1 cellular context compared by ENCODE assay signal in the genomic region with DNA sequence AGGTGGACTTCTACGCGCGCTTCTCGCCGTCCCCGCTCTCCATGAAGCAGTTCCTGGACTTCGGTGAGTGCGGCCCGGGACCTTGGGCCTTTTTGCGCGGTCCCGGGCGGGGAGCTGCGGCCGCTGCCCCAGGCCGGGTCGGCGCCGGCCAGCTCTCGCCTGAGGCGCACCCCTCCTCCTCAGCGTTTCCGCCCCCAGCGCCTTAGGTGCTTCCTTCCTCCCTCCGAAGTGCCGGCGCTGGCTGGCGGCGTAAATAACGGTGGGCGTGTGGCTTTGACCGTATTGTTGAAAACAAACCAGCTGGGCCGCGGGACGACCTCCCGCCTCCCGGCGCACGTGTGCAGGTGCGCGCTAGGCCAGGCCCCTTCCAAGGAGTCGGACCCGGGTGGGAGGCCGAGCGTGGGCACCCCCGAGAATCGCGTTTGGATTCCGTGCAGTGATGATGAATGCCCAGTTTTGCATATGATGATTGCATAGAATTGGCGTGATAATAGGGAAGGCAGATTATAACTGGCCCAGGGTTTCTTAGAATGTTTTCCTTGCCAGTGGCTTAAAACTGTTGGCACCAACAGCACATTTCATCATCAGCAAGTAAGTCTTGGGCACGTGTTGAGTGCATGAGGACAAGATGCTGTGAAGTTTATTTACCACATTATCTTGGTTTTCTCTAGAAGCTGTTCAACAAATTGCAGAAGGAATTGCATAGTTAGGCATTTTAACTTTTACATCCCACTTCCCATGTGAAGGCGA.
TF ChIP-seq lines count a peak whose summit lies in the region.

No MANE protein-coding gene starts in this region.

TF ChIP-seq in HepG2, 621 proteins besides CTCF, POLR2A, EP300 and RAD21 (continued from another document and continues in another):
- no peak for TF ChIP-seq REST (IDR thresholded peaks at IDR 0.05; ENCODE audit: borderline replicate concordance in 1 of 2, low read depth in 1 of 2, low read length in 2 of 2)
- TF ChIP-seq MIER2 (CRISPR knock-in tag; IDR thresholded peaks at IDR 0.05) = no peak
- no peak for TF ChIP-seq PREB (CRISPR knock-in tag; IDR thresholded peaks at IDR 0.05)
- TF ChIP-seq FOXC1 (CRISPR knock-in tag; IDR thresholded peaks at IDR 0.05; ENCODE audit: borderline replicate concordance) = 0 out of 2 replicates have a peak, but pooled peaks have one; percentile 46
- TF ChIP-seq LBX2 (CRISPR knock-in tag; IDR thresholded peaks at IDR 0.05; ENCODE audit: borderline replicate concordance) = peak; percentile 25; the same call in 1 of the 2 replicates
- TF ChIP-seq ZNF83 (CRISPR knock-in tag; IDR thresholded peaks at IDR 0.05; ENCODE audit: borderline replicate concordance) = peak; percentile 67; the same call in 1 of the 2 replicates
- no peak for TF ChIP-seq ZKSCAN8 (CRISPR knock-in tag; IDR thresholded peaks at IDR 0.05; ENCODE audit: borderline replicate concordance)
- TF ChIP-seq ZNF749 (CRISPR knock-in tag; IDR thresholded peaks at IDR 0.05; ENCODE audit: borderline replicate concordance) = 0 out of 2 replicates have a peak, but pooled peaks have one; percentile 14
- TF ChIP-seq ZNF660 (CRISPR knock-in tag; IDR thresholded peaks at IDR 0.05; ENCODE audit: borderline replicate concordance, low read depth) = 0 out of 2 replicates have a peak, but pooled peaks have one; percentile 57
- no peak for TF ChIP-seq ZNF777 (CRISPR knock-in tag; IDR thresholded peaks at IDR 0.05)
- TF ChIP-seq ZNF136 (CRISPR knock-in tag; IDR thresholded peaks at IDR 0.05; ENCODE audit: low read depth) = 0 out of 2 replicates have a peak, but pooled peaks have one; percentile 44
- TF ChIP-seq, protein P1, sequence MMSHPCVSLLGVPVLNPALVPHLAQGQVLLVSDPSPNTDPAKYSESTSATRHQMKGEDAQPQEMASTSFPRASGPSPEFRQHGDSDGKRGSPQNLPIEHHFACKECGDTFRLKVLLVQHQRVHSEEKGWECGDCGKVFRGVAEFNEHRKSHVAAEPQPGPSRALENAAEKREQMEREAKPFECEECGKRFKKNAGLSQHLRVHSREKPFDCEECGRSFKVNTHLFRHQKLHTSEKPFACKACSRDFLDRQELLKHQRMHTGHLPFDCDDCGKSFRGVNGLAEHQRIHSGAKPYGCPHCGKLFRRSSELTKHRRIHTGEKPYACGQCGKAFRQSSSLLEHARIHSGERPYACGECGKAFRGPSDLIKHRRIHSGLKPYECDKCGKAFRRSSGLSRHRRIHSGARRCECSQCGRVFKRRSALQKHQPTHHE (CRISPR knock-in tag; IDR thresholded peaks at IDR 0.05; ENCODE audit: borderline replicate concordance) = 0 out of 2 replicates have a peak, but pooled peaks have one; percentile 15
- no peak for TF ChIP-seq ZNF558 (CRISPR knock-in tag; IDR thresholded peaks at IDR 0.05; ENCODE audit: borderline replicate concordance)
- TF ChIP-seq ZNF788 (CRISPR knock-in tag; IDR thresholded peaks at IDR 0.05; ENCODE audit: borderline replicate concordance) = no peak
- 0 out of 2 replicates have a peak, but pooled peaks have one; percentile 71 for TF ChIP-seq KLF15 (CRISPR knock-in tag; IDR thresholded peaks at IDR 0.05; ENCODE audit: borderline replicate concordance)
- TF ChIP-seq ZNF446 (CRISPR knock-in tag; IDR thresholded peaks at IDR 0.05) = peak; percentile 92; the same call in 1 of the 2 replicates
- 0 out of 2 replicates have a peak, but pooled peaks have one; percentile 56 for TF ChIP-seq MAF1 (CRISPR knock-in tag; IDR thresholded peaks at IDR 0.05; ENCODE audit: borderline replicate concordance)
- 0 out of 2 replicates have a peak, but pooled peaks have one; percentile 16 for TF ChIP-seq ZMYM4 (CRISPR knock-in tag; IDR thresholded peaks at IDR 0.05)
- no peak for TF ChIP-seq ZFP37 (CRISPR knock-in tag; IDR thresholded peaks at IDR 0.05; ENCODE audit: borderline replicate concordance)
- TF ChIP-seq KLF11 (CRISPR knock-in tag; IDR thresholded peaks at IDR 0.05) = 0 out of 2 replicates have a peak, but pooled peaks have one; percentile 62
- TF ChIP-seq CHD4 (IDR thresholded peaks at IDR 0.05; ENCODE audit: borderline replicate concordance, low read length) = no peak
- no peak for TF ChIP-seq ZNF33A (CRISPR knock-in tag; IDR thresholded peaks at IDR 0.05; ENCODE audit: borderline replicate concordance)
- no peak for TF ChIP-seq ZNF644 (CRISPR knock-in tag; IDR thresholded peaks at IDR 0.05; ENCODE audit: low read depth)
- TF ChIP-seq GTF3A (CRISPR knock-in tag; conservative IDR thresholded peaks at IDR 0.05) = no peak
- no peak for TF ChIP-seq TEAD2 (CRISPR knock-in tag; IDR thresholded peaks at IDR 0.05)
- TF ChIP-seq, protein P2, sequence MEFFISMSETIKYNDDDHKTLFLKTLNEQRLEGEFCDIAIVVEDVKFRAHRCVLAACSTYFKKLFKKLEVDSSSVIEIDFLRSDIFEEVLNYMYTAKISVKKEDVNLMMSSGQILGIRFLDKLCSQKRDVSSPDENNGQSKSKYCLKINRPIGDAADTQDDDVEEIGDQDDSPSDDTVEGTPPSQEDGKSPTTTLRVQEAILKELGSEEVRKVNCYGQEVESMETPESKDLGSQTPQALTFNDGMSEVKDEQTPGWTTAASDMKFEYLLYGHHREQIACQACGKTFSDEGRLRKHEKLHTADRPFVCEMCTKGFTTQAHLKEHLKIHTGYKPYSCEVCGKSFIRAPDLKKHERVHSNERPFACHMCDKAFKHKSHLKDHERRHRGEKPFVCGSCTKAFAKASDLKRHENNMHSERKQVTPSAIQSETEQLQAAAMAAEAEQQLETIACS (CRISPR knock-in tag; IDR thresholded peaks at IDR 0.05) = no peak
- no peak for TF ChIP-seq ATF1 (CRISPR knock-in tag; IDR thresholded peaks at IDR 0.05)
- no peak for TF ChIP-seq ZNF615 (CRISPR knock-in tag; IDR thresholded peaks at IDR 0.05; ENCODE audit: borderline replicate concordance)
- TF ChIP-seq HDAC2 (CRISPR knock-in tag; IDR thresholded peaks at IDR 0.05) = peak; percentile 40; the same call in 1 of the 2 replicates
- no peak; the same call in 1 of the 2 replicates for TF ChIP-seq ZNF792 (CRISPR knock-in tag; IDR thresholded peaks at IDR 0.05)
- TF ChIP-seq, protein P3, sequence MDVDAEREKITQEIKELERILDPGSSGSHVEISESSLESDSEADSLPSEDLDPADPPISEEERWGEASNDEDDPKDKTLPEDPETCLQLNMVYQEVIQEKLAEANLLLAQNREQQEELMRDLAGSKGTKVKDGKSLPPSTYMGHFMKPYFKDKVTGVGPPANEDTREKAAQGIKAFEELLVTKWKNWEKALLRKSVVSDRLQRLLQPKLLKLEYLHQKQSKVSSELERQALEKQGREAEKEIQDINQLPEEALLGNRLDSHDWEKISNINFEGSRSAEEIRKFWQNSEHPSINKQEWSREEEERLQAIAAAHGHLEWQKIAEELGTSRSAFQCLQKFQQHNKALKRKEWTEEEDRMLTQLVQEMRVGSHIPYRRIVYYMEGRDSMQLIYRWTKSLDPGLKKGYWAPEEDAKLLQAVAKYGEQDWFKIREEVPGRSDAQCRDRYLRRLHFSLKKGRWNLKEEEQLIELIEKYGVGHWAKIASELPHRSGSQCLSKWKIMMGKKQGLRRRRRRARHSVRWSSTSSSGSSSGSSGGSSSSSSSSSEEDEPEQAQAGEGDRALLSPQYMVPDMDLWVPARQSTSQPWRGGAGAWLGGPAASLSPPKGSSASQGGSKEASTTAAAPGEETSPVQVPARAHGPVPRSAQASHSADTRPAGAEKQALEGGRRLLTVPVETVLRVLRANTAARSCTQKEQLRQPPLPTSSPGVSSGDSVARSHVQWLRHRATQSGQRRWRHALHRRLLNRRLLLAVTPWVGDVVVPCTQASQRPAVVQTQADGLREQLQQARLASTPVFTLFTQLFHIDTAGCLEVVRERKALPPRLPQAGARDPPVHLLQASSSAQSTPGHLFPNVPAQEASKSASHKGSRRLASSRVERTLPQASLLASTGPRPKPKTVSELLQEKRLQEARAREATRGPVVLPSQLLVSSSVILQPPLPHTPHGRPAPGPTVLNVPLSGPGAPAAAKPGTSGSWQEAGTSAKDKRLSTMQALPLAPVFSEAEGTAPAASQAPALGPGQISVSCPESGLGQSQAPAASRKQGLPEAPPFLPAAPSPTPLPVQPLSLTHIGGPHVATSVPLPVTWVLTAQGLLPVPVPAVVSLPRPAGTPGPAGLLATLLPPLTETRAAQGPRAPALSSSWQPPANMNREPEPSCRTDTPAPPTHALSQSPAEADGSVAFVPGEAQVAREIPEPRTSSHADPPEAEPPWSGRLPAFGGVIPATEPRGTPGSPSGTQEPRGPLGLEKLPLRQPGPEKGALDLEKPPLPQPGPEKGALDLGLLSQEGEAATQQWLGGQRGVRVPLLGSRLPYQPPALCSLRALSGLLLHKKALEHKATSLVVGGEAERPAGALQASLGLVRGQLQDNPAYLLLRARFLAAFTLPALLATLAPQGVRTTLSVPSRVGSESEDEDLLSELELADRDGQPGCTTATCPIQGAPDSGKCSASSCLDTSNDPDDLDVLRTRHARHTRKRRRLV (CRISPR knock-in tag; IDR thresholded peaks at IDR 0.05) = no peak; the same call in 1 of the 2 replicates
- peak; percentile 89 for TF ChIP-seq ZNF841 (CRISPR knock-in tag; IDR thresholded peaks at IDR 0.05; ENCODE audit: borderline replicate concordance)
- no peak for TF ChIP-seq PHF20 (CRISPR knock-in tag; IDR thresholded peaks at IDR 0.05)
- TF ChIP-seq YY1 (IDR thresholded peaks at IDR 0.05; ENCODE audit: insufficient read depth, insufficient replicate concordance, low read depth, low read length) = no peak
- TF ChIP-seq XBP1 (CRISPR knock-in tag; IDR thresholded peaks at IDR 0.05) = no peak
- TF ChIP-seq CEBPZ (IDR thresholded peaks at IDR 0.05; ENCODE audit: low read length) = no peak
- no peak for TF ChIP-seq BRF2 (CRISPR knock-in tag; IDR thresholded peaks at IDR 0.05)
- TF ChIP-seq DRAP1 (CRISPR knock-in tag; IDR thresholded peaks at IDR 0.05) = no peak; the same call in 1 of the 2 replicates
- no peak for TF ChIP-seq MTF2 (CRISPR knock-in tag; IDR thresholded peaks at IDR 0.05; ENCODE audit: borderline replicate concordance)
- no peak; the same call in 1 of the 2 replicates for TF ChIP-seq ETV5 (CRISPR knock-in tag; IDR thresholded peaks at IDR 0.05; ENCODE audit: borderline replicate concordance)
